Comparison of ENCODE assay signal across 28 cellular contexts in genomic region chr7:70259497-70259896, GRCh38.
DNase-seq lines count a peak whose midpoint lies in the region; ATAC-seq, FAIRE-seq and TF ChIP-seq lines count a peak whose summit lies in the region.
"Had no signal": no experiment of that assay in that cellular context is flagged by ENCODE, and none has a peak within 500 bp of the region (broad histone marks: within the 10 kb centered on the region; RNA-seq: fewer than 3 reads in every experiment).

No MANE protein-coding gene starts in this region.

- H3K4me1 ChIP-seq in GM23248 (ENCODE audit: insufficient read depth) (no peaks in the 10 kb centered on the region), left lung (peaks cover 0 to 4% of the 10 kb centered on the region in 2 donors)
- H3K4me1 ChIP-seq: A549; BLaER1 treated with 17β-estradiol and CSF1 and Interleukin-3, amounts not matched to agents 10 nM and 100 nM had no signal

- H3K27ac ChIP-seq in GM23248 (no peak overlapping the region), left lung (no peak overlapping the region)
- H3K27ac ChIP-seq: A549; BLaER1 treated with 17β-estradiol and CSF1 and Interleukin-3, amounts not matched to agents 10 nM and 100 nM; dorsolateral prefrontal cortex; upper lobe of left lung had no signal

- CTCF ChIA-PET in AG04449 (lab: Yijun Ruan, JAX): no interaction called here

- H3K4me2 ChIP-seq in GM23248 (ENCODE audit: unreplicated experiment): no peak overlapping the region
- H3K4me2 ChIP-seq: A549; BLaER1 treated with 17β-estradiol and CSF1 and Interleukin-3, amounts not matched to agents 10 nM and 100 nM had no signal

- DNase-seq in AG04449 (ENCODE audit: low read depth, low spot score) (peak; percentile 23), GM23248 (peak; percentile 58), left lung (peak in 1 of 2 donors; percentile 43), NOMO-1 (lab: John Stamatoyannopoulos, UW; ENCODE audit: unreplicated experiment in 2 of 2) (no peak)
- no peak for DNase-seq in stimulated activated CD8-positive, alpha-beta memory T cell treated with anti-CD3 and anti-CD28 coated beads, Interleukin-4, amount 100 ng/mL, for 48 hours
- DNase-seq: activated CD4-positive, alpha-beta memory T cell treated with anti-CD3 and anti-CD28 coated beads, Interleukin-2, amount 10 ng/mL, durations not matched to agents 7 days and 5 days; activated CD4-positive, CD25-positive, alpha-beta regulatory T cell; activated naive CD4-positive, alpha-beta T cell treated with Interleukin-2 at 50 U/mL for 16 hours; activated T-cell treated with anti-CD3 and anti-CD28 coated beads, Interleukin-2, amount 50 U/mL, for 1 hour; amniotic stem cell; central memory CD4-positive, alpha-beta T cell; dorsolateral prefrontal cortex; EL; H7; IMR-90; kidney; mesenchymal stem cell; NCI-H2107; NCI-H526 treated with DMSO at 0.1 percent for 48 hours; stimulated activated CD4-positive, alpha-beta T cell treated with anti-CD3 and anti-CD28 coated beads, Interleukin-4, amount 100 ng/mL, for 24 hours; SW 1271 had no signal

- H3F3A ChIP-seq in GM23248 (ENCODE audit: insufficient read depth): 0 out of 2 replicates have a peak, but pooled peaks cover 4% of the 10 kb centered on the region

- H3K9me2 ChIP-seq in GM23248 (ENCODE audit: insufficient read depth): no peaks in the 10 kb centered on the region

- peak; percentile 66 for FAIRE-seq in endometrium (lab: Jason Lieb, UNC)
- FAIRE-seq: A549, frontal cortex, kidney had no signal

- no peak for TF ChIP-seq CTCF in AG04449 (IDR thresholded peaks at IDR 0.05; ENCODE audit: insufficient read depth, low read length, missing control alignments)
- TF ChIP-seq CTCF in left lung (IDR thresholded peaks at IDR 0.05): no peak

- 0% methylated on average over 1 of the region's 1 CpG for WGBS in GM23248 (ENCODE audit: low coverage in 1 of 2, low lambda C conversion rate in 2 of 2, missing lambda C conversion rate in 2 of 2), 2 experiments

- no peaks in the 10 kb centered on the region for H3K27me3 ChIP-seq in GM23248 (replicated peaks; ENCODE audit: insufficient read depth)
- no peaks in the 10 kb centered on the region for H3K27me3 ChIP-seq in left lung
- H3K27me3 ChIP-seq: BLaER1 treated with 17β-estradiol and CSF1 and Interleukin-3, amounts not matched to agents 10 nM and 100 nM; dorsolateral prefrontal cortex; upper lobe of left lung had no signal

- no peaks in the 10 kb centered on the region for H3K9me3 ChIP-seq in GM23248 (ENCODE audit: low read depth)
- H3K9me3 ChIP-seq in left lung: no peaks in the 10 kb centered on the region
- H3K9me3 ChIP-seq: A549, upper lobe of left lung had no signal

- H3K9ac ChIP-seq in GM23248: no peak overlapping the region
- H3K9ac ChIP-seq: BLaER1 treated with 17β-estradiol and CSF1 and Interleukin-3, amounts not matched to agents 10 nM and 100 nM had no signal

- no peaks in the 10 kb centered on the region for H3K79me2 ChIP-seq in GM23248 (ENCODE audit: insufficient read depth)

- H4K20me1 ChIP-seq in GM23248 (ENCODE audit: insufficient read depth): no peaks in the 10 kb centered on the region
- H4K20me1 ChIP-seq: BLaER1 treated with 17β-estradiol and CSF1 and Interleukin-3, amounts not matched to agents 10 nM and 100 nM had no signal

- intact Hi-C loops in left lung (cut with DNase I): no loop called here

- in situ Hi-C loops in GM23248 (cut with MboI): no loop called here

- no peak overlapping the region for H2AFZ ChIP-seq in GM23248

- POLR2A ChIA-PET in AG04449 (lab: Yijun Ruan, JAX): no interaction called here

- peak; percentile 90 for ATAC-seq in left lung
- no peak for ATAC-seq in HG02884 (IDR thresholded peaks at IDR 0.05; ENCODE audit: unreplicated experiment)
- no peak for ATAC-seq in GM19351 (IDR thresholded peaks at IDR 0.05; ENCODE audit: unreplicated experiment)
- ATAC-seq: A549 had no signal

- H3K36me3 ChIP-seq in GM23248 (ENCODE audit: low read depth) (no peaks in the 10 kb centered on the region), left lung (no peaks in the 10 kb centered on the region)
- H3K36me3 ChIP-seq: upper lobe of left lung had no signal

- no peak overlapping the region for H3K4me3 ChIP-seq in AG04449 (ENCODE audit: low read depth, low read length)
- H3K4me3 ChIP-seq in GM23248: no peak overlapping the region
- no peak overlapping the region for H3K4me3 ChIP-seq in left lung
- H3K4me3 ChIP-seq: A549; BLaER1 treated with 17β-estradiol and CSF1 and Interleukin-3, amounts not matched to agents 10 nM and 100 nM; dorsolateral prefrontal cortex; upper lobe of left lung had no signal

Comparison
In these comparisons a context has a peak if more than half of its experiments do, and no peak if none do; other contexts are left out.
1. DNase-seq: peak in AG04449 (single experiment) and GM23248 (single experiment); none in NOMO-1 (0 of 2) and stimulated activated CD8-positive, alpha-beta memory T cell treated with anti-CD3 and anti-CD28 coated beads, Interleukin-4, amount 100 ng/mL, for 48 hours (single experiment).